In genomic region chr17:64092952-64093451, GRCh38 we compare ENCODE assay signal across 12 cellular contexts. TPM values are rescaled to one million over a fixed set of nuclear protein-coding genes. Genes with fewer than 3 reads are reported as not detected.
DNase-seq lines count a peak whose midpoint lies in the region; ATAC-seq lines count a peak whose summit lies in the region.
"Had no signal": no experiment of that assay in that cellular context is flagged by ENCODE, and none has a peak within 500 bp of the region (broad histone marks: within the 10 kb centered on the region; RNA-seq: fewer than 3 reads in every experiment).

No MANE protein-coding gene starts in this region.

- H3K36me3 Mint-ChIP-seq in T-helper 17 cell (ENCODE audit: low read depth) (peaks cover 10% of the 10 kb centered on the region), immature natural killer cell (peaks cover 11 to 50% (median 14%) of the 10 kb centered on the region in 3 donors)

- peaks cover 72% of the 10 kb centered on the region for H3K4me1 Mint-ChIP-seq in T-helper 17 cell
- peaks cover 34 to 65% of the 10 kb centered on the region in 2 donors for H3K4me1 Mint-ChIP-seq in immature natural killer cell

- H3K4me3 Mint-ChIP-seq in T-helper 17 cell = peak overlapping the region; percentile 7
- H3K4me3 Mint-ChIP-seq in immature natural killer cell = peak overlapping the region in 1 of 5 donors; percentile 22
- H3K4me3 Mint-ChIP-seq: B cell had no signal

- H3K27me3 Mint-ChIP-seq in T-helper 17 cell = no peaks in the 10 kb centered on the region
- H3K27me3 Mint-ChIP-seq in immature natural killer cell (ENCODE audit: low read depth in 3 of 3) = peaks cover 0 to 1% (median 0%) of the 10 kb centered on the region in 3 donors
- H3K27me3 Mint-ChIP-seq: B cell had no signal

- peak; percentile 25 for ATAC-seq in T-helper 17 cell

- no peaks in the 10 kb centered on the region for H3K9me3 Mint-ChIP-seq in immature natural killer cell

- H3K9me3 ChIP-seq in T-helper 17 cell (ENCODE audit: control insufficient read depth, low read length, poor library complexity, severe bottlenecking) = no peaks in the 10 kb centered on the region
- H3K9me3 ChIP-seq: suprapubic skin had no signal

- H3K27ac Mint-ChIP-seq in T-helper 17 cell = no peak overlapping the region
- H3K27ac Mint-ChIP-seq in immature natural killer cell = peak overlapping the region in 5 of 6 donors; percentile 55 to 92 (median 79)
- H3K27ac Mint-ChIP-seq: B cell had no signal

- peak; percentile 19 for DNase-seq in CD1c-positive myeloid dendritic cell (ENCODE audit: extremely low spot score)
- DNase-seq in GF-D8 (lab: John Stamatoyannopoulos, UW) = peak; percentile 48
- no peak for DNase-seq in T-helper 17 cell
- DNase-seq in immature natural killer cell = no peak
- DNase-seq in NCI-H2196 (lab: John Stamatoyannopoulos, UW; ENCODE audit: unreplicated experiment) = no peak
- no peak for DNase-seq in RKO (ENCODE audit: low spot score)
- no peak for DNase-seq in DMS153 treated with DMSO at 0.1 percent for 48 hours (lab: John Stamatoyannopoulos, UW; ENCODE audit: unreplicated experiment)
- DNase-seq in SHP77 treated with DMSO at 0.1 percent for 48 hours (lab: John Stamatoyannopoulos, UW) = no peak
- DNase-seq: activated CD8-positive, alpha-beta memory T cell treated with anti-CD3 and anti-CD28 coated beads, Interleukin-2, amount 50 U/mL, for 48 hours; head of caudate nucleus had no signal

RNA-seq across cellular contexts. Expression of gene ERN1, which starts 36.9 kb away (rescaled TPM):
- total RNA-seq in T-helper 17 cell = 100 to 1,000 TPM; 185 to 196 TPM
- polyA plus RNA-seq in immature natural killer cell = 10 to 100 TPM; 30.7 to 52.9 (median 31.3) TPM

Comparison
In these comparisons a context has a peak if more than half of its experiments do, and no peak if none do; other contexts are left out.
1. DNase-seq: peak in CD1c-positive myeloid dendritic cell (single experiment) and GF-D8 (single experiment); none in T-helper 17 cell (0 of 3), immature natural killer cell (0 of 3), NCI-H2196 (single experiment), RKO (single experiment), DMS153 treated with DMSO at 0.1 percent for 48 hours (single experiment) and SHP77 treated with DMSO at 0.1 percent for 48 hours (single experiment).